In genomic region chr6:35452186-35453090, GRCh38 we compare ENCODE assay signal across 8 cellular contexts. TPM values are rescaled to one million over a fixed set of nuclear protein-coding genes. Genes with fewer than 3 reads are reported as not detected.
DNase-seq lines count a peak whose midpoint lies in the region; ATAC-seq and TF ChIP-seq lines count a peak whose summit lies in the region.

Gene FANCE, plus strand, starts transcription at chr6:35452338. Its CDS starts 208 bp downstream, at chr6:35452546.

- peak within 1 kb of the TSS; percentile 25 to 72 (median 37) for H3K4me3 ChIP-seq in liver (ENCODE audit: low read depth in 1 of 3, low read length in 3 of 3)

- H3K36me3 Mint-ChIP-seq in dendritic cell treated with granulocyte-macrophage colony-stimulating factor and Interleukin-4, amounts not matched to agents 40 ng/mL and 50 ng/mL, for 4 days (ENCODE audit: low read depth), result peaks cover 13% of the 10 kb centered on the region

- no peaks in the 10 kb centered on the region for H3K9me3 Mint-ChIP-seq in dendritic cell treated with granulocyte-macrophage colony-stimulating factor and Interleukin-4, amounts not matched to agents 40 ng/mL and 50 ng/mL, for 4 days

- peaks cover 20% of the 10 kb centered on the region for H3K27me3 Mint-ChIP-seq in dendritic cell treated with granulocyte-macrophage colony-stimulating factor and Interleukin-4, amounts not matched to agents 40 ng/mL and 50 ng/mL, for 4 days

- peak within 1 kb of the TSS in 1 of 2 donors; percentile 30 for H3K9ac ChIP-seq in liver (ENCODE audit: low read depth in 1 of 2, low read length in 2 of 2)

- H3K27ac Mint-ChIP-seq in dendritic cell treated with granulocyte-macrophage colony-stimulating factor and Interleukin-4, amounts not matched to agents 40 ng/mL and 50 ng/mL, for 4 days, result peak within 1 kb of the TSS; percentile 26

- WGBS in liver, result 6% methylated on average over 87 of the region's 87 CpGs

- H3K4me3 Mint-ChIP-seq in dendritic cell treated with granulocyte-macrophage colony-stimulating factor and Interleukin-4, amounts not matched to agents 40 ng/mL and 50 ng/mL, for 4 days, result peak within 1 kb of the TSS; percentile 85

- TF ChIP-seq CTCF in C4-2B (conservative IDR thresholded peaks at IDR 0.05), result no peak
- no peak for TF ChIP-seq CTCF in liver (IDR thresholded peaks at IDR 0.05; ENCODE audit: low read depth, low read length, missing input control)

- ATAC-seq in GM19372 (IDR thresholded peaks at IDR 0.05; ENCODE audit: low read depth, unreplicated experiment), result peak; percentile 89
- ATAC-seq in HG03520 (IDR thresholded peaks at IDR 0.05; ENCODE audit: unreplicated experiment), result peak; percentile 89

- H3K4me1 ChIP-seq in liver (ENCODE audit: control insufficient read depth in 4 of 4, insufficient read depth in 4 of 4, low read length in 3 of 4), result peaks cover 5 to 19% (median 14%) of the 10 kb centered on the region in 4 donors

- no peaks in the 10 kb centered on the region for H3K27me3 ChIP-seq in liver (ENCODE audit: control insufficient read depth in 4 of 4, insufficient read depth in 4 of 4, low read length in 3 of 4)

- TF ChIP-seq RAD21 in liver (IDR thresholded peaks at IDR 0.05), result peak; percentile 19 to 44

- H3K27ac ChIP-seq in C4-2B (peak within 1 kb of the TSS; percentile 67), liver (ENCODE audit: low read depth in 1 of 2, low read length in 2 of 2) (peak within 1 kb of the TSS in 1 of 2 donors; percentile 52)

- intact Hi-C loops in dendritic cell treated with granulocyte-macrophage colony-stimulating factor and Interleukin-4, amounts not matched to agents 40 ng/mL and 50 ng/mL, for 4 days (cut with micrococcal nuclease), result loop anchor here (1.0 kb wide), 1 partner anchor 16 kb away; the partner anchor contains the start of gene RPL10A

- H3K36me3 ChIP-seq in liver (ENCODE audit: control insufficient read depth in 4 of 4, insufficient read depth in 3 of 4, low read depth in 1 of 4, low read length in 3 of 4), result no peaks in the 10 kb centered on the region

- DNase-seq in NCI-H69 (lab: John Stamatoyannopoulos, UW), result peak; percentile 96
- DNase-seq in activated CD4-positive, alpha-beta T cell treated with anti-CD3 and anti-CD28 coated beads, Interleukin-2, amount 50 U/mL, for 4 hours, result peak; percentile 78 to 80
- DNase-seq in stimulated activated CD4-positive, alpha-beta T cell treated with anti-CD3 and anti-CD28 coated beads, Interleukin-2, amount 100 ng/mL, for 48 hours, result peak; percentile 96 to 97

- no peaks in the 10 kb centered on the region for H3K9me3 ChIP-seq in liver (ENCODE audit: control insufficient read depth in 4 of 4, low read length in 3 of 4)

- H3K4me1 Mint-ChIP-seq in dendritic cell treated with granulocyte-macrophage colony-stimulating factor and Interleukin-4, amounts not matched to agents 40 ng/mL and 50 ng/mL, for 4 days (ENCODE audit: low read depth), result peaks cover 44% of the 10 kb centered on the region

TF ChIP-seq in liver, 16 proteins besides CTCF, POLR2A, EP300 and RAD21:
- no peak for TF ChIP-seq EGR1 (IDR thresholded peaks at IDR 0.05; ENCODE audit: low read depth in 2 of 2)
- peak in 1 of 2 donors; percentile 25 for TF ChIP-seq GABPA (IDR thresholded peaks at IDR 0.05 in 1 of 2, conservative IDR thresholded peaks at IDR 0.05 in 1 of 2)
- peak; percentile 22 for TF ChIP-seq SP1 (IDR thresholded peaks at IDR 0.05)
- TF ChIP-seq ATF3 (IDR thresholded peaks at IDR 0.05), result no peak
- TF ChIP-seq ZBTB33 (IDR thresholded peaks at IDR 0.05), result no peak
- peak; percentile 18 for TF ChIP-seq YY1 (IDR thresholded peaks at IDR 0.05)
- TF ChIP-seq HNF4G (IDR thresholded peaks at IDR 0.05), result no peak
TF ChIP-seq in liver: peak in this region for 3.

RNA-seq across cellular contexts. Expression of gene FANCE, which starts in this region (rescaled TPM):
- 1 to 10 TPM in 1 of 2 donors, under 1 TPM in 1; 0.84 to 4.2 TPM for total RNA-seq in liver
- under 1 TPM; 0.11 to 0.74 TPM for polyA plus RNA-seq in liver
